ENCODE assay signal across 20 cellular contexts in genomic region chr2:160816916-160817315, GRCh38.
DNase-seq lines count a peak whose midpoint lies in the region; ATAC-seq and TF ChIP-seq lines count a peak whose summit lies in the region.
"Had no signal": no experiment of that assay in that cellular context is flagged by ENCODE, and none has a peak within 500 bp of the region (broad histone marks: within the 10 kb centered on the region; RNA-seq: fewer than 3 reads in every experiment).

No MANE protein-coding gene starts in this region.

- CTCF ChIA-PET in HEK293 (lab: Yijun Ruan, JAX): interaction anchor here (0.8 kb wide), 1 partner anchor 8 kb away, joined by 3 read pairs; no protein-coding TSS in a partner anchor

- no peak overlapping the region for H3K27ac ChIP-seq in HEK293 (ENCODE audit: extremely low read depth, low read depth, low read length)
- H3K27ac ChIP-seq: cardiac muscle cell, epithelial cell of prostate, parathyroid adenoma, RWPE1, stomach had no signal

- H3K36me3 Mint-ChIP-seq in mesothelial cell of epicardium: peaks cover 5% of the 10 kb centered on the region
- H3K36me3 Mint-ChIP-seq: memory B cell; naive thymus-derived CD8-positive, alpha-beta T cell; type B pancreatic cell had no signal

- POLR2A ChIA-PET in HEK293 (lab: Yijun Ruan, JAX): no interaction called here

- ATAC-seq in HG03108 (IDR thresholded peaks at IDR 0.05; ENCODE audit: unreplicated experiment): no peak
- ATAC-seq: naive thymus-derived CD8-positive, alpha-beta T cell had no signal

- H3K36me3 ChIP-seq in HEK293 (ENCODE audit: control insufficient read depth in 2 of 2, insufficient read depth in 1 of 2, low read length in 2 of 2): no peaks in the 10 kb centered on the region
- H3K36me3 ChIP-seq: cardiac muscle cell, stomach had no signal

- H3K4me3 Mint-ChIP-seq in mesothelial cell of epicardium: no peak overlapping the region
- H3K4me3 Mint-ChIP-seq: activated CD4-positive, alpha-beta T cell treated with anti-CD3 and anti-CD28 coated beads, Interleukin-2, amount 10 ng/mL, durations not matched to agents 24 days and 14 days; memory B cell; naive thymus-derived CD8-positive, alpha-beta T cell; type B pancreatic cell had no signal

- H3K9me3 ChIP-seq in HEK293 (ENCODE audit: control insufficient read depth, insufficient read depth, low read depth, low read length): no peaks in the 10 kb centered on the region
- H3K9me3 ChIP-seq: stomach had no signal

- H3K4me1 ChIP-seq in HEK293 (ENCODE audit: control insufficient read depth, insufficient read depth, low read length): peaks cover 3% of the 10 kb centered on the region; the same call in 1 of the 2 replicates
- H3K4me1 ChIP-seq: stomach had no signal

- peak; percentile 41 for DNase-seq in NCI-H2029 (lab: John Stamatoyannopoulos, UW)
- peak; percentile 53 for DNase-seq in NCI-H69 (lab: John Stamatoyannopoulos, UW)
- no peak for DNase-seq in mesothelial cell of epicardium (ENCODE audit: low spot score in 2 of 2, unreplicated experiment in 2 of 2)
- DNase-seq in activated T-cell treated with anti-CD3 and anti-CD28 coated beads for 4 hours: no peak
- no peak for DNase-seq in stimulated activated CD8-positive, alpha-beta memory T cell treated with anti-CD3 and anti-CD28 coated beads, Interleukin-4, amount 100 ng/mL, for 48 hours
- DNase-seq: activated CD4-positive, alpha-beta T cell treated with anti-CD3 and anti-CD28 coated beads, Interleukin-2, amount 10 ng/mL, durations not matched to agents 24 days and 14 days; activated gamma-delta T cell; amniotic stem cell; kidney glomerular epithelial cell; naive thymus-derived CD8-positive, alpha-beta T cell; stimulated activated CD4-positive, alpha-beta T cell treated with anti-CD3 and anti-CD28 coated beads, Interleukin-2, amount 100 ng/mL, for 24 hours; stomach had no signal

- peak overlapping the region; percentile 68 for H3K27ac Mint-ChIP-seq in mesothelial cell of epicardium
- H3K27ac Mint-ChIP-seq: activated CD4-positive, alpha-beta T cell treated with anti-CD3 and anti-CD28 coated beads, Interleukin-2, amount 10 ng/mL, durations not matched to agents 24 days and 14 days; memory B cell; naive thymus-derived CD8-positive, alpha-beta T cell; type B pancreatic cell had no signal

- TF ChIP-seq CTCF in HEK293 (tag by site-specific recombination; IDR thresholded peaks at IDR 0.05): no peak
- TF ChIP-seq CTCF in mesothelial cell of epicardium (IDR thresholded peaks at IDR 0.05; ENCODE audit: unreplicated experiment): no peak

- H3K27me3 Mint-ChIP-seq in mesothelial cell of epicardium (ENCODE audit: low read depth): no peaks in the 10 kb centered on the region
- H3K27me3 Mint-ChIP-seq: naive thymus-derived CD8-positive, alpha-beta T cell; type B pancreatic cell had no signal

- H3K4me1 Mint-ChIP-seq in mesothelial cell of epicardium: peaks cover 21% of the 10 kb centered on the region
- H3K4me1 Mint-ChIP-seq: activated CD4-positive, alpha-beta T cell treated with anti-CD3 and anti-CD28 coated beads, Interleukin-2, amount 10 ng/mL, durations not matched to agents 24 days and 14 days; memory B cell; naive thymus-derived CD8-positive, alpha-beta T cell had no signal

- peaks cover 21% of the 10 kb centered on the region for H3K9me3 Mint-ChIP-seq in mesothelial cell of epicardium
- H3K9me3 Mint-ChIP-seq: type B pancreatic cell had no signal

- no peak overlapping the region for H3K4me3 ChIP-seq in HEK293 (ENCODE audit: low read depth, low read length)
- H3K4me3 ChIP-seq: cardiac muscle cell, stomach had no signal

TF ChIP-seq in HEK293, 187 proteins besides CTCF, POLR2A, EP300 and RAD21:
- no peak for TF ChIP-seq ZNF660 (tag by site-specific recombination; IDR thresholded peaks at IDR 0.05)
- no peak for TF ChIP-seq BCL11B (tag by site-specific recombination; IDR thresholded peaks at IDR 0.05; ENCODE audit: low read depth)
- TF ChIP-seq ZNF354C (tag by site-specific recombination; IDR thresholded peaks at IDR 0.05; ENCODE audit: borderline replicate concordance, low read depth): no peak
- TF ChIP-seq ZNF121 (tag by site-specific recombination; IDR thresholded peaks at IDR 0.05): no peak
- no peak for TF ChIP-seq PBX3 (CRISPR knock-in tag; IDR thresholded peaks at IDR 0.05)
- TF ChIP-seq ZNF341 (tag by site-specific recombination; IDR thresholded peaks at IDR 0.05; ENCODE audit: low read depth): no peak
- TF ChIP-seq ZNF776 (tag by site-specific recombination; IDR thresholded peaks at IDR 0.05; ENCODE audit: borderline replicate concordance): no peak
- TF ChIP-seq GLI2 (tag by site-specific recombination; IDR thresholded peaks at IDR 0.05; ENCODE audit: borderline replicate concordance, low read depth): no peak
- peak; percentile 50; the same call in 1 of the 2 replicates for TF ChIP-seq OSR2 (tag by site-specific recombination; IDR thresholded peaks at IDR 0.05)
- TF ChIP-seq PRDM6 (tag by site-specific recombination; IDR thresholded peaks at IDR 0.05): 0 out of 2 replicates have a peak, but pooled peaks have one; percentile 27
- no peak for TF ChIP-seq ZNF837 (tag by site-specific recombination; IDR thresholded peaks at IDR 0.05)
- no peak for TF ChIP-seq ZFP41 (tag by site-specific recombination; IDR thresholded peaks at IDR 0.05; ENCODE audit: borderline replicate concordance)
- TF ChIP-seq ZNF311 (tag by site-specific recombination; IDR thresholded peaks at IDR 0.05; ENCODE audit: borderline replicate concordance): no peak
- TF ChIP-seq MZF1 (tag by site-specific recombination; IDR thresholded peaks at IDR 0.05; ENCODE audit: borderline replicate concordance): no peak
- no peak for TF ChIP-seq ZNF626 (tag by site-specific recombination; IDR thresholded peaks at IDR 0.05)
- no peak for TF ChIP-seq ZNF449 (tag by site-specific recombination; IDR thresholded peaks at IDR 0.05)
- 0 out of 2 replicates have a peak, but pooled peaks have one; percentile 23 for TF ChIP-seq KLF16 (tag by site-specific recombination; IDR thresholded peaks at IDR 0.05)
- TF ChIP-seq SETDB1 (IDR thresholded peaks at IDR 0.05; ENCODE audit: insufficient read length, low read length): no peak
- TF ChIP-seq ZNF549 (tag by site-specific recombination; IDR thresholded peaks at IDR 0.05): no peak

Comparison
In these comparisons a context has a peak if more than half of its experiments do, and no peak if none do; other contexts are left out.
1. DNase-seq: peak in NCI-H2029 (single experiment) and NCI-H69 (single experiment); none in mesothelial cell of epicardium (0 of 2), activated T-cell treated with anti-CD3 and anti-CD28 coated beads for 4 hours (single experiment) and stimulated activated CD8-positive, alpha-beta memory T cell treated with anti-CD3 and anti-CD28 coated beads, Interleukin-4, amount 100 ng/mL, for 48 hours (single experiment).